ENCODE assay signal across 8 cellular contexts in the genomic region with DNA sequence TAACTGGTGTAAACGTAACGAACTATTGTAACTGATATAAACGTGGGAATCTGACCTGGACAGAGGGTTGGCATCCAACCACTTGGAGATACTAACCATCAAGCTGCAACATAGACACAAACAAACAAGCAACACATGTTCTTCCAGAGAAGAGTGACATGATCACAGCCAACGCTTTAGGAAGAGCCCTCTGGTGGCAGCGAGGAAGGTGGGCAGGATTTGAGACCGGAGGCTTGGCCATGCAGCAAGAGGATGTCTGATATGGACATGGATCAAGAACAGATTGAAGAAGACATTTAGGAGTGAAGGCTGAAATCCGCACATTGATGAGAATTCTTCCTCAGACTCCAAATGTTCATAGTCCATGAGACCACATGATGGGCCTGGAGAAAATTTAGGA. TPM values are rescaled to one million over a fixed set of nuclear protein-coding genes. Genes with fewer than 3 reads are reported as not detected.
DNase-seq lines count a peak whose midpoint lies in the region; ATAC-seq and TF ChIP-seq lines count a peak whose summit lies in the region.

No MANE protein-coding gene starts in this region.

- no peaks in the 10 kb centered on the region for H3K9me3 Mint-ChIP-seq in MCF 10A (ENCODE audit: unreplicated experiment)

- POLR2A ChIA-PET in MCF 10A (lab: Yijun Ruan, JAX), result interaction anchor here (0.6 to 0.8 kb wide), 2 partner anchors 80 to 111 kb away, joined by 3 read pairs; no protein-coding TSS in a partner anchor
- POLR2A ChIA-PET in PC-3 (lab: Charles Lee; ENCODE audit: unreplicated experiment), result no interaction called here

- H3K27me3 Mint-ChIP-seq in MCF 10A (ENCODE audit: insufficient read depth, unreplicated experiment), result no peaks in the 10 kb centered on the region

- 35% methylated on average over 7 of the region's 7 CpGs for WGBS in smooth muscle cell (ENCODE audit: low lambda C conversion rate)

- no peak overlapping the region for H3K4me3 Mint-ChIP-seq in MCF 10A (ENCODE audit: unreplicated experiment)

- no peaks in the 10 kb centered on the region for H3F3A ChIP-seq in PC-3 (ENCODE audit: low read length, unreplicated experiment)
- H3F3A ChIP-seq in smooth muscle cell (ENCODE audit: low read depth), result peaks cover 7% of the 10 kb centered on the region

- no peaks in the 10 kb centered on the region for H4K20me1 ChIP-seq in PC-3 (ENCODE audit: low read length)
- no peaks in the 10 kb centered on the region for H4K20me1 ChIP-seq in smooth muscle cell (ENCODE audit: low read depth)

- H3K27ac Mint-ChIP-seq in MCF 10A (ENCODE audit: low read depth, unreplicated experiment), result no peak overlapping the region

- H3K4me1 ChIP-seq in breast epithelium, result peaks cover 0 to 3% of the 10 kb centered on the region in 2 donors
- peaks cover 6% of the 10 kb centered on the region; the same call in 1 of the 2 replicates for H3K4me1 ChIP-seq in PC-3 (ENCODE audit: insufficient read depth, low read length)
- H3K4me1 ChIP-seq in smooth muscle cell (ENCODE audit: low read depth), result peaks cover 8% of the 10 kb centered on the region

- no peaks in the 10 kb centered on the region for H3K9me2 ChIP-seq in PC-3 (replicated peaks; ENCODE audit: low read length)

- H3K36me3 ChIP-seq in breast epithelium, result no peaks in the 10 kb centered on the region
- no peaks in the 10 kb centered on the region for H3K36me3 ChIP-seq in PC-3 (ENCODE audit: low read depth, low read length)
- no peaks in the 10 kb centered on the region for H3K36me3 ChIP-seq in smooth muscle cell (ENCODE audit: low read depth)

- H3K27ac ChIP-seq in breast epithelium, result no peak overlapping the region
- no peak overlapping the region for H3K27ac ChIP-seq in PC-3 (ENCODE audit: low read length)
- no peak overlapping the region for H3K27ac ChIP-seq in smooth muscle cell (ENCODE audit: low read depth)

- H3K9ac ChIP-seq in PC-3 (ENCODE audit: low read length) (no peak overlapping the region), smooth muscle cell (ENCODE audit: low read depth) (no peak overlapping the region)

- H3K9me3 ChIP-seq in breast epithelium (no peaks in the 10 kb centered on the region), PC-3 (ENCODE audit: low read length) (no peaks in the 10 kb centered on the region), smooth muscle cell (replicated peaks; ENCODE audit: low read depth) (no peaks in the 10 kb centered on the region)

- no peak overlapping the region for H3K4me3 ChIP-seq in breast epithelium
- H3K4me3 ChIP-seq in PC-3 (ENCODE audit: low read length), result no peak overlapping the region
- H3K4me3 ChIP-seq in fibroblast of mammary gland (ENCODE audit: control insufficient read depth, low read depth, low read length), result no peak overlapping the region
- no peak overlapping the region for H3K4me3 ChIP-seq in smooth muscle cell

- H3K4me1 Mint-ChIP-seq in MCF 10A (ENCODE audit: insufficient read depth, unreplicated experiment), result no peaks in the 10 kb centered on the region

- H3K4me2 ChIP-seq in PC-3 (ENCODE audit: low read length), result no peak overlapping the region
- no peak overlapping the region for H3K4me2 ChIP-seq in smooth muscle cell

- no peaks in the 10 kb centered on the region for H3K36me3 Mint-ChIP-seq in MCF 10A (ENCODE audit: insufficient read depth, unreplicated experiment)

- peak; percentile 31 for TF ChIP-seq CTCF in MCF 10A (IDR thresholded peaks at IDR 0.05; ENCODE audit: unreplicated experiment)
- peak in 1 of 3 donors; percentile 37 for TF ChIP-seq CTCF in breast epithelium (IDR thresholded peaks at IDR 0.05)
- peak; percentile 67 for TF ChIP-seq CTCF in PC-3 (conservative IDR thresholded peaks at IDR 0.05; ENCODE audit: low read depth, low read length)
- TF ChIP-seq CTCF in fibroblast of mammary gland (conservative IDR thresholded peaks at IDR 0.05; ENCODE audit: control insufficient read depth, insufficient read depth, low read depth, low read length), result peak; percentile 72
- peak; percentile 59 for TF ChIP-seq CTCF in smooth muscle cell (IDR thresholded peaks at IDR 0.05; ENCODE audit: borderline replicate concordance, insufficient read depth, poor library complexity, severe bottlenecking)

- ATAC-seq in PC-3 (no peak; the same call in 1 of the 2 replicates), HG03520 (IDR thresholded peaks at IDR 0.05; ENCODE audit: unreplicated experiment) (no peak), HG02642 (IDR thresholded peaks at IDR 0.05; ENCODE audit: poor library complexity, unreplicated experiment) (no peak)

- no peaks in the 10 kb centered on the region for H3K79me2 ChIP-seq in PC-3 (ENCODE audit: low read length)
- H3K79me2 ChIP-seq in smooth muscle cell (ENCODE audit: low read depth), result no peaks in the 10 kb centered on the region

- DNase-seq in MCF 10A (ENCODE audit: unreplicated experiment), result peak; percentile 45
- no peak for DNase-seq in breast epithelium (ENCODE audit: low spot score in 2 of 2)
- DNase-seq in PC-3, result peak; percentile 14
- peak; percentile 62 for DNase-seq in fibroblast of mammary gland (ENCODE audit: low read depth)
- DNase-seq in smooth muscle cell (lab: John Stamatoyannopoulos, UW; ENCODE audit: unreplicated experiment), result no peak
- DNase-seq in activated effector memory CD4-positive, alpha-beta T cell treated with anti-CD3 and anti-CD28 coated beads, Interleukin-2, amount 50 U/mL, for 16 hours, result no peak

- CTCF ChIA-PET in MCF 10A (lab: Yijun Ruan, JAX) (interaction anchor here (0.8 to 1.0 kb wide), 2 partner anchors 34 to 42 kb away, joined by 3 read pairs; no protein-coding TSS in a partner anchor), PC-3 (lab: Charles Lee) (no interaction called here)

- H3K27me3 ChIP-seq in breast epithelium, result no peaks in the 10 kb centered on the region
- no peaks in the 10 kb centered on the region for H3K27me3 ChIP-seq in PC-3 (ENCODE audit: low read length)
- no peaks in the 10 kb centered on the region for H3K27me3 ChIP-seq in smooth muscle cell (ENCODE audit: low read depth)

- intact Hi-C loops in MCF 10A (cut with micrococcal nuclease) (loop anchor here (1.0 kb wide), 1 partner anchor 109 kb away; no protein-coding TSS in a partner anchor), breast epithelium (cut with DNase I; ENCODE audit: low total_unique reads) (no loop called here), PC-3 (cut with micrococcal nuclease) (no loop called here)

- no peak for TF ChIP-seq POLR2A in breast epithelium (IDR thresholded peaks at IDR 0.05)

- no TSS peak for BruUV-seq in MCF 10A (replicated peaks; lab: Mats Ljungman, UMichigan)
- no TSS peak for BruUV-seq in PC-3 (replicated peaks; lab: Mats Ljungman, UMichigan)

- H2AFZ ChIP-seq in PC-3 (ENCODE audit: low read length) (no peak overlapping the region), smooth muscle cell (ENCODE audit: low read depth) (no peak overlapping the region)

RNA-seq across cellular contexts. Expression of a gene that starts 40.3 kb away (rescaled TPM):
- total RNA-seq in MCF 10A (2022) (41.6 and 50.3 TPM in 2 replicates), breast epithelium (10 to 100 TPM; 49.3 to 84.9 (median 59.6) TPM), PC-3 (2014; rRNA removed) (16.2 and 20.3 TPM in 2 replicates), smooth muscle cell (30.3 and 35.7 TPM in 2 replicates)
- 14.6 and 26.0 TPM in 2 replicates for polyA plus RNA-seq in smooth muscle cell

Comparison
In these comparisons a context has a peak if more than half of its experiments do, and no peak if none do; other contexts are left out.
1. DNase-seq: peak in MCF 10A (single experiment), PC-3 (single experiment) and fibroblast of mammary gland (single experiment); none in breast epithelium (0 of 2), smooth muscle cell (single experiment) and activated effector memory CD4-positive, alpha-beta T cell treated with anti-CD3 and anti-CD28 coated beads, Interleukin-2, amount 50 U/mL, for 16 hours (single experiment).